8 cellular contexts compared by ENCODE assay signal in genomic region chr18:36186461-36187137, GRCh38. TPM values are rescaled to one million over a fixed set of nuclear protein-coding genes. Genes with fewer than 3 reads are reported as not detected.
DNase-seq lines count a peak whose midpoint lies in the region; ATAC-seq and TF ChIP-seq lines count a peak whose summit lies in the region.

No MANE protein-coding gene starts in this region.

- no peaks in the 10 kb centered on the region for H3K36me3 Mint-ChIP-seq in activated B cell treated with CpG ODN at 0.5 μM for 24 hours (ENCODE audit: low read depth)

- peak; percentile 12 for ATAC-seq in activated B cell treated with CpG ODN at 0.5 μM for 24 hours (ENCODE audit: low read depth)
- peak; percentile 41 for ATAC-seq in foreskin keratinocyte
- no peak for ATAC-seq in HG03565 (IDR thresholded peaks at IDR 0.05; ENCODE audit: unreplicated experiment)
- no peak for ATAC-seq in HG03095 (IDR thresholded peaks at IDR 0.05; ENCODE audit: unreplicated experiment)

- H3K9me3 Mint-ChIP-seq in activated B cell treated with CpG ODN at 0.5 μM for 24 hours: no peaks in the 10 kb centered on the region

- peak overlapping the region; percentile 84 for H3K4me3 Mint-ChIP-seq in activated B cell treated with CpG ODN at 0.5 μM for 24 hours

- peaks cover 29% of the 10 kb centered on the region for H3K4me1 Mint-ChIP-seq in activated B cell treated with CpG ODN at 0.5 μM for 24 hours

- TF ChIP-seq EP300 in ovary (IDR thresholded peaks at IDR 0.05): no peak

- peaks cover 24 to 46% (median 39%) of the 10 kb centered on the region in 11 experiments for H3K27me3 ChIP-seq in BLaER1 treated with 17β-estradiol and CSF1 and Interleukin-3, amounts not matched to agents 10 nM and 100 nM
- H3K27me3 ChIP-seq in foreskin keratinocyte (peaks cover 2% of the 10 kb centered on the region), ovary (no peaks in the 10 kb centered on the region)

- peak overlapping the region; percentile 59 to 81 (median 66) for H3K4me3 ChIP-seq in BLaER1 treated with 17β-estradiol and CSF1 and Interleukin-3, amounts not matched to agents 10 nM and 100 nM
- H3K4me3 ChIP-seq in HFF-Myc (replicated peaks; ENCODE audit: low read depth, low read length) (peak overlapping the region; percentile 60), ovary (peak overlapping the region; percentile 68)

- H3K36me3 ChIP-seq in BLaER1 treated with 17β-estradiol and CSF1 and Interleukin-3, amounts not matched to agents 10 nM and 100 nM: no peaks in the 10 kb centered on the region
- H3K36me3 ChIP-seq in ovary: no peaks in the 10 kb centered on the region

- TF ChIP-seq CTCF in HFF-Myc (IDR thresholded peaks at IDR 0.05; ENCODE audit: low read depth, low read length, missing control alignments) (no peak), activated B cell treated with CpG ODN at 0.5 μM for 24 hours (IDR thresholded peaks at IDR 0.05) (no peak), foreskin keratinocyte (conservative IDR thresholded peaks at IDR 0.05) (peak; percentile 25), ovary (IDR thresholded peaks at IDR 0.05) (no peak)

- intact Hi-C loops in activated B cell treated with CpG ODN at 0.5 μM for 24 hours (cut with micrococcal nuclease) (loop anchor here (1.0 to 10.0 kb wide), 3 partner anchors 34 to 648 kb away; partner anchors contain the start of genes ELP2 and SLC39A6), ovary (cut with DNase I) (loop anchor here in 2 of 4 donors (5.0 kb wide), 3 partner anchors 34 to 59 kb away; partner anchors contain the start of genes ELP2 (in 1 of the 2) and SLC39A6 (in 1 of the 2))

- POLR2A ChIA-PET in activated B cell treated with CpG ODN at 0.5 μM for 24 hours (lab: Charles Lee): interaction anchor here (0.6 to 0.9 kb wide), 2 partner anchors 58 to 244 kb away, joined by 3 to 5 read pairs; no protein-coding TSS in a partner anchor

- CTCF ChIA-PET in activated B cell treated with CpG ODN at 0.5 μM for 24 hours (lab: Charles Lee): no interaction called here

- H3K4me2 ChIP-seq in BLaER1 treated with 17β-estradiol and CSF1 and Interleukin-3, amounts not matched to agents 10 nM and 100 nM: peak overlapping the region; percentile 83 to 99 (median 95)

- 10 to 14% (median 12%) methylated on average over 41 to 42 of the region's 42 CpGs for WGBS in ovary, 3 donors

- H3K9me3 ChIP-seq in BLaER1 treated with 17β-estradiol and CSF1 and Interleukin-3, amounts not matched to agents 10 nM and 100 nM (replicated peaks in 1 of 11): no peaks in the 10 kb centered on the region
- H3K9me3 ChIP-seq in ovary: no peaks in the 10 kb centered on the region

- H3K27ac ChIP-seq in BLaER1 treated with 17β-estradiol and CSF1 and Interleukin-3, amounts not matched to agents 10 nM and 100 nM: no peak overlapping the region
- no peak overlapping the region for H3K27ac ChIP-seq in foreskin keratinocyte
- H3K27ac ChIP-seq in ovary: peak overlapping the region; percentile 17 to 82

- H3K27ac Mint-ChIP-seq in activated B cell treated with CpG ODN at 0.5 μM for 24 hours: no peak overlapping the region

- peak overlapping the region; percentile 39 to 71 (median 65); a peak in 19 of 22 replicates for H3K9ac ChIP-seq in BLaER1 treated with 17β-estradiol and CSF1 and Interleukin-3, amounts not matched to agents 10 nM and 100 nM

- no peak for DNase-seq in HFF-Myc (ENCODE audit: extremely low read depth, low read depth)
- DNase-seq in activated B cell treated with CpG ODN at 0.5 μM for 24 hours: no peak
- DNase-seq in foreskin keratinocyte: peak in 1 of 2 donors; percentile 6
- DNase-seq in ovary: peak; percentile 57 to 76 (median 74)
- DNase-seq in KG1 (lab: John Stamatoyannopoulos, UW): no peak

- H4K20me1 ChIP-seq in BLaER1 treated with 17β-estradiol and CSF1 and Interleukin-3, amounts not matched to agents 10 nM and 100 nM: peaks cover 0 to 12% (median 0%) of the 10 kb centered on the region in 11 experiments; a peak in 4 of 22 replicates

- TF ChIP-seq POLR2A in ovary (IDR thresholded peaks at IDR 0.05): no peak

- peaks cover 30% of the 10 kb centered on the region for H3K27me3 Mint-ChIP-seq in activated B cell treated with CpG ODN at 0.5 μM for 24 hours

- peaks cover 6 to 18% (median 15%) of the 10 kb centered on the region in 10 experiments; a peak in 16 of 20 replicates for H3K4me1 ChIP-seq in BLaER1 treated with 17β-estradiol and CSF1 and Interleukin-3, amounts not matched to agents 10 nM and 100 nM
- H3K4me1 ChIP-seq in foreskin keratinocyte (peaks cover 3% of the 10 kb centered on the region), ovary (ENCODE audit: insufficient read depth) (peaks cover 17% of the 10 kb centered on the region)

RNA-seq across cellular contexts. Expression of gene MOCOS, which starts 0.7 kb away (rescaled TPM):
- total RNA-seq in activated B cell treated with CpG ODN at 0.5 μM for 24 hours (0.39 and 0.42 TPM in 2 replicates), foreskin keratinocyte (1.6 and 5.0 TPM in 2 replicates), ovary (10 to 100 TPM in 4 of 7 donors, 1 to 10 TPM in 3; 5.4 to 35.5 (median 12.6) TPM)
- polyA plus RNA-seq in foreskin keratinocyte (1.4 and 4.3 TPM in 2 replicates), ovary (1 to 10 TPM; 6.8 to 7.7 TPM)

RNA-seq across cellular contexts. Expression of gene ELP2, which starts 56.9 kb away (rescaled TPM):
- total RNA-seq in activated B cell treated with CpG ODN at 0.5 μM for 24 hours (105 and 124 TPM in 2 replicates), foreskin keratinocyte (51.2 and 54.2 TPM in 2 replicates), ovary (100 to 1,000 TPM in 6 of 7 donors, 10 to 100 TPM in 1; 63.6 to 144 (median 111) TPM)
- polyA plus RNA-seq in foreskin keratinocyte (35.7 and 36.7 TPM in 2 replicates), ovary (10 to 100 TPM; 70.9 to 91.7 TPM)

RNA-seq across cellular contexts. Expression of gene SLC39A6, which starts 57.5 kb away (rescaled TPM):
- total RNA-seq in activated B cell treated with CpG ODN at 0.5 μM for 24 hours: 17.6 and 18.6 TPM in 2 replicates
- total RNA-seq in foreskin keratinocyte: 81.4 and 83.3 TPM in 2 replicates
- 22.1 and 27.4 TPM in 2 replicates for polyA plus RNA-seq in foreskin keratinocyte
- 10 to 100 TPM; 51.4 to 96.5 (median 57.2) TPM for total RNA-seq in ovary
- 10 to 100 TPM; 39.7 to 44.9 TPM for polyA plus RNA-seq in ovary

Comparison
In these comparisons a context has a peak if more than half of its experiments do, and no peak if none do; other contexts are left out.
1. H3K27ac ChIP-seq: peak in ovary (2 of 2); none in BLaER1 treated with 17β-estradiol and CSF1 and Interleukin-3, amounts not matched to agents 10 nM and 100 nM (0 of 11) and foreskin keratinocyte (single experiment).
2. DNase-seq: peak in ovary (5 of 5); none in HFF-Myc (single experiment), activated B cell treated with CpG ODN at 0.5 μM for 24 hours (single experiment) and KG1 (single experiment).
3. ATAC-seq: peak in activated B cell treated with CpG ODN at 0.5 μM for 24 hours (single experiment) and foreskin keratinocyte (single experiment); none in HG03565 (single experiment) and HG03095 (single experiment).
4. Peak in every context shown above with its lines, with median percentiles within 50 percentile points of each other: H3K4me3 ChIP-seq.